24 cellular contexts compared by ENCODE assay signal in the genomic region with DNA sequence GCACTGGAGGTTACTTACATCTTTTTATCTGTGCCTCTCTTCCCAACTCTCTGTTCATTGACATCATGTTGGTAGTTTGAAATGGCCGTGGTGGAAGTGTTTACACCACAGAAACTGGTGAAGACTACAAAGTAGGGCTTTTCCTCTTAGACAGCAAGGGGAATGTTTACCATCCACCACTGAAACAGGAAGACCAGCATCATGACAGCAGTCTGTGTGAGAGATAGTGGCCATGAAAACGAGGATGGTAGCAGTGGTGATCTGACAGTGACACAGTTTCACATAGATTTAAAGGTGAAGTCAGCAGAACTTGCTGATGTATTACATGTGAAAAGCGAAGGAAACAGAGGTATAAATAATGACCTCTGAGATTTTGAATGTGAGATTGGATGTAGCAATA.
A peak's percentile ranks its signal among the peaks of the same experiment; 100 is the strongest.
DNase-seq lines count a peak whose midpoint lies in the region; ATAC-seq and TF ChIP-seq lines count a peak whose summit lies in the region.
"Had no signal": no experiment of that assay in that cellular context is flagged by ENCODE, and none has a peak within 500 bp of the region (broad histone marks: within the 10 kb centered on the region; RNA-seq: fewer than 3 reads in every experiment).

No MANE protein-coding gene starts in this region.

- no peak overlapping the region for H3K27ac ChIP-seq in esophagus muscularis mucosa (replicated peaks in 1 of 4)
- H3K27ac ChIP-seq in adrenal gland: no peak overlapping the region
- H3K27ac ChIP-seq: C4-2B, gastroesophageal sphincter, HL-60, pancreas had no signal

- ATAC-seq in GM18520 (IDR thresholded peaks at IDR 0.05; ENCODE audit: unreplicated experiment): peak; percentile 73
- peak; percentile 57 for ATAC-seq in GM21423 (IDR thresholded peaks at IDR 0.05; ENCODE audit: unreplicated experiment)
- ATAC-seq: gastroesophageal sphincter, pancreas had no signal

- H3K4me1 ChIP-seq in esophagus muscularis mucosa: peaks cover 6 to 24% (median 18%) of the 10 kb centered on the region in 4 donors
- H3K4me1 ChIP-seq in adrenal gland (replicated peaks in 1 of 2): no peaks in the 10 kb centered on the region
- H3K4me1 ChIP-seq: HAP-1 had no signal

- H3K9me3 ChIP-seq in esophagus muscularis mucosa (no peaks in the 10 kb centered on the region), adrenal gland (replicated peaks in 1 of 3) (no peaks in the 10 kb centered on the region)
- H3K9me3 ChIP-seq: gastroesophageal sphincter, HAP-1, pancreas had no signal

- TF ChIP-seq POLR2A in esophagus muscularis mucosa (IDR thresholded peaks at IDR 0.05; ENCODE audit: low read depth) (no peak), adrenal gland (IDR thresholded peaks at IDR 0.05) (no peak)

- WGBS in esophagus muscularis mucosa: 86% methylated on average over 3 of the region's 3 CpGs
- WGBS in adrenal gland, 4 donors: 74 to 78% (median 76%) methylated on average over 3 of the region's 3 CpGs

- H3K36me3 ChIP-seq in esophagus muscularis mucosa: no peaks in the 10 kb centered on the region
- H3K36me3 ChIP-seq in adrenal gland (replicated peaks in 1 of 2): no peaks in the 10 kb centered on the region
- H3K36me3 ChIP-seq: gastroesophageal sphincter, HAP-1, pancreas had no signal

- DNase-seq in NCI-H146 (lab: John Stamatoyannopoulos, UW) (peak; percentile 55), esophagus muscularis mucosa (ENCODE audit: extremely low spot score) (peak; percentile 72), NCI-H1092 treated with DMSO at 0.1 percent for 48 hours (lab: John Stamatoyannopoulos, UW) (no peak), A172 (ENCODE audit: low spot score) (no peak), adrenal gland (no peak)
- DNase-seq: activated B cell treated with CpG ODN at 0.5 μM for 24 hours; activated CD4-positive, alpha-beta T cell treated with anti-CD3 and anti-CD28 coated beads, Interleukin-2, amount 50 U/mL, for 48 hours; activated naive CD4-positive, alpha-beta T cell; cerebellar nuclear complex; DND-41; hypothalamus; NCI-H1105 treated with DMSO at 0.1 percent for 48 hours; NCI-H2029 treated with DMSO at 0.1 percent for 48 hours; NCI-H526; pancreas; stimulated activated CD4-positive, alpha-beta T cell treated with anti-CD3 and anti-CD28 coated beads, Interleukin-2, amount 100 ng/mL, for 24 hours; substantia nigra; SW 1271 had no signal

- intact Hi-C loops in esophagus muscularis mucosa (cut with DNase I) (loop anchor here (2.0 kb wide), 1 partner anchor 120 kb away; no protein-coding TSS in a partner anchor), adrenal gland (cut with DNase I) (no loop called here)

- TF ChIP-seq CTCF in esophagus muscularis mucosa (IDR thresholded peaks at IDR 0.05): no peak
- no peak for TF ChIP-seq CTCF in adrenal gland (IDR thresholded peaks at IDR 0.05)

- H3K4me3 ChIP-seq in esophagus muscularis mucosa (no peak overlapping the region), adrenal gland (no peak overlapping the region)
- H3K4me3 ChIP-seq: gastroesophageal sphincter, HAP-1, pancreas had no signal

- no peaks in the 10 kb centered on the region for H3K27me3 ChIP-seq in esophagus muscularis mucosa
- H3K27me3 ChIP-seq in adrenal gland: no peaks in the 10 kb centered on the region
- H3K27me3 ChIP-seq: gastroesophageal sphincter, pancreas had no signal

- TF ChIP-seq EP300 in esophagus muscularis mucosa (IDR thresholded peaks at IDR 0.05): no peak

Comparison
In these comparisons a context has a peak if more than half of its experiments do, and no peak if none do; other contexts are left out.
1. DNase-seq: peak in NCI-H146 (single experiment) and esophagus muscularis mucosa (single experiment); none in NCI-H1092 treated with DMSO at 0.1 percent for 48 hours (single experiment), A172 (single experiment) and adrenal gland (0 of 7).